1 cellular context compared by ENCODE assay signal in the genomic region with DNA sequence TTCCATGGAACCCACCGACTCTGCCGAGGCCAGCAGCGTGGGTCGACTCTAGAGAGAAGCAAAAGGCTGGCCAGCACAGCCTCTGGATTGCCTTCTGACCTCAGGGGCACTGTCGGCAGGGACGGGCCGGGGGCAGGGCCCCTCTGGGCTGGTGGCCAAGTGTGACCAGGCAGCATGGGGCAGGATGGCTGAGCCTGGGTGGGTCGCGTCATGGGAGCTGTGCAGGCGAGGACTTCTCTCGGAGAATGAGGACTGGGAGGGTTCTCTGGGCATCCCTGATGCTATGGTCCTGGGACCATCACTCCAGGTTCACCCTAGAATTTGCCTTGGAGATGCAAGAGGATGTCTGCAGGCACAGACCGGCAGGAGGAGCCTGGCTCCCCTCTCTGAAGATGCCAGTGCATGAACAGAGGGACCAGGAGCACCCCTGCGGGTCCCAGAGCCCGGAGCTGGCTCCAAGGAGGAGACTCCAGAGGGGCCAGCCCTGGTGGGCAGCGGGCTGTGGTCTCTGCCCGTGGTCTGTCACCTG.
TF ChIP-seq lines count a peak whose summit lies in the region.

No MANE protein-coding gene starts in this region.

TF ChIP-seq in HepG2, 621 proteins besides CTCF, POLR2A, EP300 and RAD21 (continued from another document):
- TF ChIP-seq EZH2 (conservative IDR thresholded peaks at IDR 0.05; ENCODE audit: low read depth, low read length), result no peak
- TF ChIP-seq NFYC (CRISPR knock-in tag; IDR thresholded peaks at IDR 0.05), result no peak
- no peak for TF ChIP-seq ONECUT2 (CRISPR knock-in tag; IDR thresholded peaks at IDR 0.05)
- TF ChIP-seq, protein P1, sequence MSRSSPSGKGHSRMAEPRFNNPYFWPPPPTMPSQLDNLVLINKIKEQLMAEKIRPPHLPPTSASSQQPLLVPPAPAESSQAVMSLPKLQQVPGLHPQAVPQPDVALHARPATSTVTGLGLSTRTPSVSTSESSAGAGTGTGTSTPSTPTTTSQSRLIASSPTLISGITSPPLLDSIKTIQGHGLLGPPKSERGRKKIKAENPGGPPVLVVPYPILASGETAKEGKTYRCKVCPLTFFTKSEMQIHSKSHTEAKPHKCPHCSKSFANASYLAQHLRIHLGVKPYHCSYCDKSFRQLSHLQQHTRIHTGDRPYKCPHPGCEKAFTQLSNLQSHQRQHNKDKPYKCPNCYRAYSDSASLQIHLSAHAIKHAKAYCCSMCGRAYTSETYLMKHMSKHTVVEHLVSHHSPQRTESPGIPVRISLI (CRISPR knock-in tag; IDR thresholded peaks at IDR 0.05; ENCODE audit: borderline replicate concordance), result no peak
- TF ChIP-seq, protein P2, sequence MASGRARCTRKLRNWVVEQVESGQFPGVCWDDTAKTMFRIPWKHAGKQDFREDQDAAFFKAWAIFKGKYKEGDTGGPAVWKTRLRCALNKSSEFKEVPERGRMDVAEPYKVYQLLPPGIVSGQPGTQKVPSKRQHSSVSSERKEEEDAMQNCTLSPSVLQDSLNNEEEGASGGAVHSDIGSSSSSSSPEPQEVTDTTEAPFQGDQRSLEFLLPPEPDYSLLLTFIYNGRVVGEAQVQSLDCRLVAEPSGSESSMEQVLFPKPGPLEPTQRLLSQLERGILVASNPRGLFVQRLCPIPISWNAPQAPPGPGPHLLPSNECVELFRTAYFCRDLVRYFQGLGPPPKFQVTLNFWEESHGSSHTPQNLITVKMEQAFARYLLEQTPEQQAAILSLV (CRISPR knock-in tag; IDR thresholded peaks at IDR 0.05; ENCODE audit: borderline replicate concordance), result no peak
- no peak for TF ChIP-seq ATF7 (IDR thresholded peaks at IDR 0.05)
- no peak for TF ChIP-seq ATF7 (CRISPR knock-in tag; IDR thresholded peaks at IDR 0.05)
